In the genomic region with DNA sequence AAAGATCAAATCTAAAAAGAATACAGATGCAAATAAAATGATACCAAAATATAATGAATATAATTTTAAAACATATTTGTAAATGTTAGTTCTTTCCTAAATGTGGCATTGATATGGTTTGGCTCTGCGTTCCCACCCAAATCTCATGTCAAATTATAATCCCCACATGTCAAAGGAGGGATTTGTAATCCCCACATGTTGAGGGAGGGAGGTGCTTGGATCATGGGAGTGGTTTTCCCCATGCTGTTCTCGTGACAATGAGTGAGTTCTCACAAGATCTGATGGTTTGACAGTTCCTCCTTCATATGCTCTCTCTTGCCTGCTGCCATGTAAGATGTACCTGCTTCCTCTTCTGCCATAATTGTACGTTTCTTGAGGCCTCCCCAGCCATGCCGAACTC, we compare ENCODE assay signal across 2 cellular contexts.
TF ChIP-seq lines count a peak whose summit lies in the region.

No MANE protein-coding gene starts in this region.

TF ChIP-seq in HepG2, 621 proteins besides CTCF, POLR2A, EP300 and RAD21 (continued from another document):
- TF ChIP-seq SRSF4 (IDR thresholded peaks at IDR 0.05; ENCODE audit: low read depth, low read length, poor library complexity, severe bottlenecking): no peak
- TF ChIP-seq, protein P1, sequence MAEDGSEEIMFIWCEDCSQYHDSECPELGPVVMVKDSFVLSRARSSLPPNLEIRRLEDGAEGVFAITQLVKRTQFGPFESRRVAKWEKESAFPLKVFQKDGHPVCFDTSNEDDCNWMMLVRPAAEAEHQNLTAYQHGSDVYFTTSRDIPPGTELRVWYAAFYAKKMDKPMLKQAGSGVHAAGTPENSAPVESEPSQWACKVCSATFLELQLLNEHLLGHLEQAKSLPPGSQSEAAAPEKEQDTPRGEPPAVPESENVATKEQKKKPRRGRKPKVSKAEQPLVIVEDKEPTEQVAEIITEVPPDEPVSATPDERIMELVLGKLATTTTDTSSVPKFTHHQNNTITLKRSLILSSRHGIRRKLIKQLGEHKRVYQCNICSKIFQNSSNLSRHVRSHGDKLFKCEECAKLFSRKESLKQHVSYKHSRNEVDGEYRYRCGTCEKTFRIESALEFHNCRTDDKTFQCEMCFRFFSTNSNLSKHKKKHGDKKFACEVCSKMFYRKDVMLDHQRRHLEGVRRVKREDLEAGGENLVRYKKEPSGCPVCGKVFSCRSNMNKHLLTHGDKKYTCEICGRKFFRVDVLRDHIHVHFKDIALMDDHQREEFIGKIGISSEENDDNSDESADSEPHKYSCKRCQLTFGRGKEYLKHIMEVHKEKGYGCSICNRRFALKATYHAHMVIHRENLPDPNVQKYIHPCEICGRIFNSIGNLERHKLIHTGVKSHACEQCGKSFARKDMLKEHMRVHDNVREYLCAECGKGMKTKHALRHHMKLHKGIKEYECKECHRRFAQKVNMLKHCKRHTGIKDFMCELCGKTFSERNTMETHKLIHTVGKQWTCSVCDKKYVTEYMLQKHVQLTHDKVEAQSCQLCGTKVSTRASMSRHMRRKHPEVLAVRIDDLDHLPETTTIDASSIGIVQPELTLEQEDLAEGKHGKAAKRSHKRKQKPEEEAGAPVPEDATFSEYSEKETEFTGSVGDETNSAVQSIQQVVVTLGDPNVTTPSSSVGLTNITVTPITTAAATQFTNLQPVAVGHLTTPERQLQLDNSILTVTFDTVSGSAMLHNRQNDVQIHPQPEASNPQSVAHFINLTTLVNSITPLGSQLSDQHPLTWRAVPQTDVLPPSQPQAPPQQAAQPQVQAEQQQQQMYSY (CRISPR knock-in tag; IDR thresholded peaks at IDR 0.05): no peak

TF ChIP-seq in GM12878, 131 proteins besides CTCF, POLR2A, EP300 and RAD21 (continued from another document):
- TF ChIP-seq, protein P2, sequence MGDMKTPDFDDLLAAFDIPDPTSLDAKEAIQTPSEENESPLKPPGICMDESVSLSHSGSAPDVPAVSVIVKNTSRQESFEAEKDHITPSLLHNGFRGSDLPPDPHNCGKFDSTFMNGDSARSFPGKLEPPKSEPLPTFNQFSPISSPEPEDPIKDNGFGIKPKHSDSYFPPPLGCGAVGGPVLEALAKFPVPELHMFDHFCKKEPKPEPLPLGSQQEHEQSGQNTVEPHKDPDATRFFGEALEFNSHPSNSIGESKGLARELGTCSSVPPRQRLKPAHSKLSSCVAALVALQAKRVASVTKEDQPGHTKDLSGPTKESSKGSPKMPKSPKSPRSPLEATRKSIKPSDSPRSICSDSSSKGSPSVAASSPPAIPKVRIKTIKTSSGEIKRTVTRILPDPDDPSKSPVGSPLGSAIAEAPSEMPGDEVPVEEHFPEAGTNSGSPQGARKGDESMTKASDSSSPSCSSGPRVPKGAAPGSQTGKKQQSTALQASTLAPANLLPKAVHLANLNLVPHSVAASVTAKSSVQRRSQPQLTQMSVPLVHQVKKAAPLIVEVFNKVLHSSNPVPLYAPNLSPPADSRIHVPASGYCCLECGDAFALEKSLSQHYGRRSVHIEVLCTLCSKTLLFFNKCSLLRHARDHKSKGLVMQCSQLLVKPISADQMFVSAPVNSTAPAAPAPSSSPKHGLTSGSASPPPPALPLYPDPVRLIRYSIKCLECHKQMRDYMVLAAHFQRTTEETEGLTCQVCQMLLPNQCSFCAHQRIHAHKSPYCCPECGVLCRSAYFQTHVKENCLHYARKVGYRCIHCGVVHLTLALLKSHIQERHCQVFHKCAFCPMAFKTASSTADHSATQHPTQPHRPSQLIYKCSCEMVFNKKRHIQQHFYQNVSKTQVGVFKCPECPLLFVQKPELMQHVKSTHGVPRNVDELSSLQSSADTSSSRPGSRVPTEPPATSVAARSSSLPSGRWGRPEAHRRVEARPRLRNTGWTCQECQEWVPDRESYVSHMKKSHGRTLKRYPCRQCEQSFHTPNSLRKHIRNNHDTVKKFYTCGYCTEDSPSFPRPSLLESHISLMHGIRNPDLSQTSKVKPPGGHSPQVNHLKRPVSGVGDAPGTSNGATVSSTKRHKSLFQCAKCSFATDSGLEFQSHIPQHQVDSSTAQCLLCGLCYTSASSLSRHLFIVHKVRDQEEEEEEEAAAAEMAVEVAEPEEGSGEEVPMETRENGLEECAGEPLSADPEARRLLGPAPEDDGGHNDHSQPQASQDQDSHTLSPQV (IDR thresholded peaks at IDR 0.05): no peak
- no peak for TF ChIP-seq SRF (IDR thresholded peaks at IDR 0.05; ENCODE audit: low read depth in 2 of 2, low read length in 2 of 2)
- no peak for TF ChIP-seq RB1 (IDR thresholded peaks at IDR 0.05; ENCODE audit: borderline replicate concordance)
